Comparison of ENCODE assay signal across 29 cellular contexts in genomic region chr1:64769482-64769881, GRCh38.
"Had no signal": no experiment of that assay in that cellular context is flagged by ENCODE, and none has a peak within 500 bp of the region (broad histone marks: within the 10 kb centered on the region; RNA-seq: fewer than 3 reads in every experiment).

No MANE protein-coding gene starts in this region.

- H3K27me3 Mint-ChIP-seq: activated B cell treated with CpG ODN at 0.5 μM for 24 hours; activated CD4-positive, alpha-beta memory T cell treated with anti-CD3 and anti-CD28 coated beads for 36 hours; brain; T-cell had no signal

- H3K9me3 ChIP-seq: adrenal gland had no signal

- H3K27me3 ChIP-seq: adrenal gland had no signal

- ATAC-seq: activated naive CD4-positive, alpha-beta T cell treated with anti-CD3 and anti-CD28 coated beads, Interleukin-2, amount 50 U/mL, for 72 hours; activated T-cell treated with anti-CD3 and anti-CD28 coated beads, Interleukin-2, amount 50 U/mL, for 4 hours; T-cell had no signal

- H3K27ac ChIP-seq: adrenal gland, VCaP had no signal

- DNase-seq: activated B cell treated with CpG ODN at 0.5 μM for 24 hours; activated CD4-positive, alpha-beta memory T cell treated with anti-CD3 and anti-CD28 coated beads for 36 hours; activated CD4-positive, alpha-beta T cell treated with anti-CD3 and anti-CD28 coated beads for 4 hours; activated CD4-positive, alpha-beta T cell treated with anti-CD3 and anti-CD28 coated beads, Interleukin-2, amount 50 U/mL, for 1 hour; activated CD4-positive, CD25-positive, alpha-beta regulatory T cell treated with anti-CD3 and anti-CD28 coated beads, Interleukin-2, amount 50 U/mL, for 72 hours; activated CD8-positive, alpha-beta memory T cell treated with anti-CD3 and anti-CD28 coated beads, Interleukin-2, amount 50 U/mL, for 4 hours; activated gamma-delta T cell treated with Interleukin-2 at 50 U/mL for 16 hours; activated naive CD4-positive, alpha-beta T cell treated with anti-CD3 and anti-CD28 coated beads for 36 hours; activated T-cell treated with anti-CD3 and anti-CD28 coated beads for 4 hours; activated T-cell treated with anti-CD3 and anti-CD28 coated beads, Interleukin-2, amount 50 U/mL, for 4 hours; adrenal gland; anterior cingulate cortex; caudate nucleus; NCI-H1092 treated with DMSO at 0.1 percent for 48 hours; NCI-H1417; NCI-H146; NCI-H187 treated with DMSO at 0.1 percent for 48 hours; NCI-H2081; NCI-H345; NCI-H524 treated with DMSO at 0.1 percent for 48 hours; OCI-M1; Right ventricle myocardium superior; T-cell; T-helper 2 cell; T-helper 9 cell had no signal

- H3K4me1 Mint-ChIP-seq: brain had no signal

- H3K4me3 ChIP-seq: adrenal gland had no signal

- H3K4me3 Mint-ChIP-seq: activated B cell treated with CpG ODN at 0.5 μM for 24 hours; activated CD4-positive, alpha-beta memory T cell treated with anti-CD3 and anti-CD28 coated beads for 36 hours; activated naive CD4-positive, alpha-beta T cell treated with anti-CD3 and anti-CD28 coated beads for 36 hours; activated T-cell treated with anti-CD3 and anti-CD28 coated beads, Interleukin-2, amount 50 U/mL, for 4 hours; activated T-helper 1 cell treated with anti-CD3 and anti-CD28 coated beads, Interleukin-12 subunit alpha, Interleukin-12 subunit beta, Interleukin-2, Interleukin-4 antibody, amounts not matched to agents 30 ng/mL and 10 ng/mL and 1 ng/mL, durations not matched to agents 14 hours and 24 hours and 36 hours; brain; T-cell had no signal

- H3K36me3 ChIP-seq: adrenal gland had no signal

- H3K4me1 ChIP-seq: adrenal gland had no signal

- H3K9me3 Mint-ChIP-seq: activated T-helper 1 cell treated with anti-CD3 and anti-CD28 coated beads, Interleukin-12 subunit alpha, Interleukin-12 subunit beta, Interleukin-2, Interleukin-4 antibody, amounts not matched to agents 30 ng/mL and 10 ng/mL and 1 ng/mL, durations not matched to agents 14 hours and 24 hours and 36 hours had no signal

- H3K27ac Mint-ChIP-seq: activated B cell treated with CpG ODN at 0.5 μM for 24 hours; activated CD4-positive, alpha-beta memory T cell treated with anti-CD3 and anti-CD28 coated beads for 36 hours; activated naive CD4-positive, alpha-beta T cell treated with anti-CD3 and anti-CD28 coated beads for 36 hours; activated naive CD4-positive, alpha-beta T cell treated with anti-CD3 and anti-CD28 coated beads, Interleukin-2, amount 50 U/mL, for 72 hours; activated T-helper 1 cell treated with anti-CD3 and anti-CD28 coated beads, Interleukin-12 subunit alpha, Interleukin-12 subunit beta, Interleukin-2, Interleukin-4 antibody, amounts not matched to agents 30 ng/mL and 10 ng/mL and 1 ng/mL, durations not matched to agents 14 hours and 24 hours and 36 hours; brain; T-cell had no signal
